20 cellular contexts compared by ENCODE assay signal in genomic region chr4:175784986-175785525, GRCh38. TPM values are rescaled to one million over a fixed set of nuclear protein-coding genes. Genes with fewer than 3 reads are reported as not detected.
"Had no signal": no experiment of that assay in that cellular context is flagged by ENCODE, and none has a peak within 500 bp of the region (broad histone marks: within the 10 kb centered on the region; RNA-seq: fewer than 3 reads in every experiment).

No MANE protein-coding gene starts in this region.

- H3K4me1 ChIP-seq: colonic mucosa, psoas muscle, testis, tibial nerve, upper lobe of right lung, vagina had no signal

- DNase-seq: colonic mucosa; dermis blood vessel endothelial cell; effector CD4-positive, alpha-beta T cell; endodermal cell; erythroblast; foreskin melanocyte; hippocampal formation; mammary epithelial cell; naive thymus-derived CD4-positive, alpha-beta T cell; nephron progenitor cell; psoas muscle; stimulated activated CD4-positive, alpha-beta T cell treated with anti-CD3 and anti-CD28 coated beads, Interleukin-1b, Interleukin-23, amount 100 ng/mL, for 48 hours; stimulated activated CD4-positive, alpha-beta T cell treated with anti-CD3 and anti-CD28 coated beads, Interleukin-4, amount 100 ng/mL, for 24 hours; testis; upper lobe of right lung had no signal

- H3K4me2 ChIP-seq: smooth muscle cell had no signal

- H3K9me3 ChIP-seq: colonic mucosa, neutrophil, psoas muscle, testis, tibial nerve, upper lobe of right lung, vagina had no signal

- H3K36me3 ChIP-seq: colonic mucosa, neutrophil, tibial nerve, upper lobe of right lung, vagina had no signal

- H3K4me3 ChIP-seq: colonic mucosa, psoas muscle, smooth muscle cell, testis, tibial nerve, upper lobe of right lung, vagina had no signal

- H3K27ac ChIP-seq: colonic mucosa, neutrophil, psoas muscle, testis, tibial nerve, upper lobe of right lung, vagina had no signal

- H3K27me3 ChIP-seq: colonic mucosa, neutrophil, testis, tibial nerve, upper lobe of right lung, vagina had no signal

RNA-seq across cellular contexts. Expression of gene GPM6A, which starts 27.0 kb away (rescaled TPM):
- total RNA-seq: mammary epithelial cell; naive thymus-derived CD4-positive, alpha-beta T cell; osteoblast; smooth muscle cell had no signal
- polyA plus RNA-seq: mammary epithelial cell; naive thymus-derived CD4-positive, alpha-beta T cell; smooth muscle cell had no signal
